ENCODE assay signal across 2 cellular contexts in genomic region chr11:86790073-86790727, GRCh38.
A peak's percentile ranks its signal among the peaks of the same experiment; 100 is the strongest.
TF ChIP-seq lines count a peak whose summit lies in the region.

No MANE protein-coding gene starts in this region.

TF ChIP-seq in A549, 52 proteins besides CTCF, POLR2A, EP300 and RAD21:
- no peak for TF ChIP-seq HDAC2 (IDR thresholded peaks at IDR 0.05)
- TF ChIP-seq JUN (IDR thresholded peaks at IDR 0.05): 0 out of 5 replicates have a peak, but pooled peaks of 1 of the 2 experiments have one; percentile 33
- no peak for TF ChIP-seq ZSCAN20 (CRISPR knock-in tag; IDR thresholded peaks at IDR 0.05)
- no peak for TF ChIP-seq JUNB (IDR thresholded peaks at IDR 0.05)
- TF ChIP-seq MAX (IDR thresholded peaks at IDR 0.05): no peak
- no peak for TF ChIP-seq EHF (CRISPR knock-in tag; IDR thresholded peaks at IDR 0.05)
- no peak for TF ChIP-seq HEYL (CRISPR knock-in tag; IDR thresholded peaks at IDR 0.05)
- no peak for TF ChIP-seq BHLHE40 (IDR thresholded peaks at IDR 0.05; ENCODE audit: low read depth, low read length)
- no peak for TF ChIP-seq ELK1 (IDR thresholded peaks at IDR 0.05; ENCODE audit: low read depth, low read length)
- TF ChIP-seq HOXA7 (CRISPR knock-in tag; IDR thresholded peaks at IDR 0.05): 0 out of 2 replicates have a peak, but pooled peaks have one; percentile 38
- TF ChIP-seq MAFK (IDR thresholded peaks at IDR 0.05; ENCODE audit: partially characterized antibody): peak; percentile 85
- TF ChIP-seq ZC3H11A (IDR thresholded peaks at IDR 0.05): no peak
- no peak for TF ChIP-seq HOXB5 (CRISPR knock-in tag; IDR thresholded peaks at IDR 0.05)
- no peak for TF ChIP-seq RARB (CRISPR knock-in tag; IDR thresholded peaks at IDR 0.05)
- TF ChIP-seq CEBPB (IDR thresholded peaks at IDR 0.05): no peak
- no peak for TF ChIP-seq SREBF2 (IDR thresholded peaks at IDR 0.05)
- TF ChIP-seq FOSB (CRISPR knock-in tag; IDR thresholded peaks at IDR 0.05): no peak
- no peak for TF ChIP-seq ESRRA (IDR thresholded peaks at IDR 0.05; ENCODE audit: borderline replicate concordance, low read length)
- peak; percentile 89 for TF ChIP-seq GATA3 (IDR thresholded peaks at IDR 0.05; ENCODE audit: borderline replicate concordance)
- TF ChIP-seq CBX8 (IDR thresholded peaks at IDR 0.05): no peak
- TF ChIP-seq, protein P1, sequence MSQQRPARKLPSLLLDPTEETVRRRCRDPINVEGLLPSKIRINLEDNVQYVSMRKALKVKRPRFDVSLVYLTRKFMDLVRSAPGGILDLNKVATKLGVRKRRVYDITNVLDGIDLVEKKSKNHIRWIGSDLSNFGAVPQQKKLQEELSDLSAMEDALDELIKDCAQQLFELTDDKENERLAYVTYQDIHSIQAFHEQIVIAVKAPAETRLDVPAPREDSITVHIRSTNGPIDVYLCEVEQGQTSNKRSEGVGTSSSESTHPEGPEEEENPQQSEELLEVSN (IDR thresholded peaks at IDR 0.05; ENCODE audit: borderline replicate concordance, low read depth): no peak
- no peak for TF ChIP-seq RNF2 (IDR thresholded peaks at IDR 0.05; ENCODE audit: borderline replicate concordance, low read depth)
- no peak for TF ChIP-seq POLR2AphosphoS2 (conservative IDR thresholded peaks at IDR 0.05; ENCODE audit: low read length)
- TF ChIP-seq MAZ (IDR thresholded peaks at IDR 0.05; ENCODE audit: borderline replicate concordance, low read depth, low read length): no peak
- no peak for TF ChIP-seq SMC3 (IDR thresholded peaks at IDR 0.05)
- TF ChIP-seq FOXS1 (CRISPR knock-in tag; IDR thresholded peaks at IDR 0.05): no peak
- TF ChIP-seq CHD4 (IDR thresholded peaks at IDR 0.05; ENCODE audit: borderline replicate concordance): no peak
- TF ChIP-seq, protein P2, sequence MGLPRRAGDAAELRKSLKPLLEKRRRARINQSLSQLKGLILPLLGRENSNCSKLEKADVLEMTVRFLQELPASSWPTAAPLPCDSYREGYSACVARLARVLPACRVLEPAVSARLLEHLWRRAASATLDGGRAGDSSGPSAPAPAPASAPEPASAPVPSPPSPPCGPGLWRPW (IDR thresholded peaks at IDR 0.05): no peak
- TF ChIP-seq NFE2L2 (conservative IDR thresholded peaks at IDR 0.05; ENCODE audit: low read length): peak; percentile 57
- TF ChIP-seq, protein P3, sequence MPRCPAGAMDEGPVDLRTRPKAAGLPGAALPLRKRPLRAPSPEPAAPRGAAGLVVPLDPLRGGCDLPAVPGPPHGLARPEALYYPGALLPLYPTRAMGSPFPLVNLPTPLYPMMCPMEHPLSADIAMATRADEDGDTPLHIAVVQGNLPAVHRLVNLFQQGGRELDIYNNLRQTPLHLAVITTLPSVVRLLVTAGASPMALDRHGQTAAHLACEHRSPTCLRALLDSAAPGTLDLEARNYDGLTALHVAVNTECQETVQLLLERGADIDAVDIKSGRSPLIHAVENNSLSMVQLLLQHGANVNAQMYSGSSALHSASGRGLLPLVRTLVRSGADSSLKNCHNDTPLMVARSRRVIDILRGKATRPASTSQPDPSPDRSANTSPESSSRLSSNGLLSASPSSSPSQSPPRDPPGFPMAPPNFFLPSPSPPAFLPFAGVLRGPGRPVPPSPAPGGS (IDR thresholded peaks at IDR 0.05): no peak
- TF ChIP-seq, protein P4, sequence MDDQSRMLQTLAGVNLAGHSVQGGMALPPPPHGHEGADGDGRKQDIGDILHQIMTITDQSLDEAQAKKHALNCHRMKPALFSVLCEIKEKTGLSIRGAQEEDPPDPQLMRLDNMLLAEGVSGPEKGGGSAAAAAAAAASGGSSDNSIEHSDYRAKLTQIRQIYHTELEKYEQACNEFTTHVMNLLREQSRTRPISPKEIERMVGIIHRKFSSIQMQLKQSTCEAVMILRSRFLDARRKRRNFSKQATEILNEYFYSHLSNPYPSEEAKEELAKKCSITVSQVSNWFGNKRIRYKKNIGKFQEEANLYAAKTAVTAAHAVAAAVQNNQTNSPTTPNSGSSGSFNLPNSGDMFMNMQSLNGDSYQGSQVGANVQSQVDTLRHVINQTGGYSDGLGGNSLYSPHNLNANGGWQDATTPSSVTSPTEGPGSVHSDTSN (IDR thresholded peaks at IDR 0.05): no peak

TF ChIP-seq in HCT116, 20 proteins besides CTCF, POLR2A, EP300 and RAD21:
- TF ChIP-seq TCF7L2 (IDR thresholded peaks at IDR 0.05; ENCODE audit: borderline replicate concordance, extremely low read depth, insufficient read depth, insufficient read length) (peak; percentile 40), ZNF274 (IDR thresholded peaks at IDR 0.05; ENCODE audit: low read depth, low read length) (no peak)
